In the genomic region with DNA sequence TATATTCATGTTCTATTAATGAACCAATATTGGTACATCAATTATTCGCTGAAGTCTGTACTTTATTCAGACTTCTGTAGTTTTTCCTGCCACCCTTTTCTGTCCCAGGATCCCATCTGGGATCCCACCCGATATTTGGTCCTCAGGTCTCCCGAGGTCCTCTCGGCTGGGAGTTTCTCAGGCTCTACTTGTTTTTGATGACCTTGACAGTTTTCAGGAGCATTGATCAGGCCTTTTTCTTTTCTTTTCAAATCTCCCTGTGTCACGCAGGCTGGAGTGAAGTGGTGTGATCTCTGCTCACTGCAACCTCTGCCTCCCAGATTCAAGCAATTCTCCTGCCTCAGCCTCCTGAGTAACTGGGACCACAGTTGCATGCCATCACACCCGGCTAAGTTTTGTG, we compare ENCODE assay signal across 24 cellular contexts.
"Had no signal": no experiment of that assay in that cellular context is flagged by ENCODE, and none has a peak within 500 bp of the region (broad histone marks: within the 10 kb centered on the region; RNA-seq: fewer than 3 reads in every experiment).

No MANE protein-coding gene starts in this region.

- H3K4me2 ChIP-seq: hepatocyte had no signal

- ATAC-seq: heart right ventricle; left colon; left lung; lower lobe of right lung; naive thymus-derived CD8-positive, alpha-beta T cell; right cardiac atrium; stimulated activated effector memory CD8-positive, alpha-beta T cell treated with anti-CD3 and anti-CD28 coated beads, Interleukin-12 subunit alpha, Interleukin-12 subunit beta, amount 100 ng/mL, for 72 hours; stimulated activated naive CD8-positive, alpha-beta T cell treated with anti-CD3 and anti-CD28 coated beads, Interleukin-15, amount 100 ng/mL, for 72 hours had no signal

- FAIRE-seq: keratinocyte, small intestine had no signal

- H3K4me1 ChIP-seq: heart right ventricle, left lung, lower lobe of right lung, prostate gland, sigmoid colon, tibial nerve, uterus had no signal

- H2AFZ ChIP-seq: hepatocyte had no signal

- H3K27me3 ChIP-seq: heart right ventricle, hepatocyte, left lung, ovary, sigmoid colon, spleen, tibial nerve, uterus had no signal

- H3K27me3 Mint-ChIP-seq: naive thymus-derived CD8-positive, alpha-beta T cell; stimulated activated naive CD8-positive, alpha-beta T cell treated with anti-CD3 and anti-CD28 coated beads, Interleukin-15, amount 100 ng/mL, for 72 hours; type B pancreatic cell had no signal

- DNase-seq: heart right ventricle; left colon; lower lobe of right lung; mammary epithelial cell; mesenchymal stem cell; naive thymus-derived CD8-positive, alpha-beta T cell; ovary; retina; right cardiac atrium; sigmoid colon; small intestine; spleen; stimulated activated CD4-positive, alpha-beta T cell treated with anti-CD3 and anti-CD28 coated beads, Interleukin-4, amount 100 ng/mL, for 24 hours; stimulated activated naive CD4-positive, alpha-beta T cell treated with Interleukin-2 at 50 U/mL for 16 hours; stimulated activated naive CD8-positive, alpha-beta T cell treated with anti-CD3 and anti-CD28 coated beads, Interleukin-15, amount 100 ng/mL, for 72 hours; substantia nigra; uterus had no signal

- H3K9me3 ChIP-seq: heart right ventricle, left lung, lower lobe of right lung, ovary, prostate gland, sigmoid colon, spleen, tibial nerve, uterus had no signal

- H3K27ac ChIP-seq: heart right ventricle, hepatocyte, left lung, lower lobe of right lung, ovary, prostate gland, sigmoid colon, spleen, tibial nerve, uterus had no signal

- H3K4me3 Mint-ChIP-seq: naive thymus-derived CD8-positive, alpha-beta T cell; stimulated activated effector memory CD8-positive, alpha-beta T cell treated with anti-CD3 and anti-CD28 coated beads, Interleukin-12 subunit alpha, Interleukin-12 subunit beta, amount 100 ng/mL, for 72 hours; stimulated activated naive CD8-positive, alpha-beta T cell treated with anti-CD3 and anti-CD28 coated beads, Interleukin-15, amount 100 ng/mL, for 72 hours; type B pancreatic cell had no signal

- H3K9me3 Mint-ChIP-seq: naive thymus-derived CD8-positive, alpha-beta T cell; stimulated activated effector memory CD8-positive, alpha-beta T cell treated with anti-CD3 and anti-CD28 coated beads, Interleukin-12 subunit alpha, Interleukin-12 subunit beta, amount 100 ng/mL, for 72 hours; stimulated activated naive CD8-positive, alpha-beta T cell treated with anti-CD3 and anti-CD28 coated beads, Interleukin-15, amount 100 ng/mL, for 72 hours; type B pancreatic cell had no signal

- H3K27ac Mint-ChIP-seq: stimulated activated naive CD8-positive, alpha-beta T cell treated with anti-CD3 and anti-CD28 coated beads, Interleukin-15, amount 100 ng/mL, for 72 hours; type B pancreatic cell had no signal

- H3K36me3 Mint-ChIP-seq: type B pancreatic cell had no signal

- H3K36me3 ChIP-seq: heart right ventricle, left lung, lower lobe of right lung, ovary, prostate gland, sigmoid colon, tibial nerve, uterus had no signal

- H3K4me3 ChIP-seq: heart right ventricle, hepatocyte, left lung, lower lobe of right lung, ovary, prostate gland, sigmoid colon, spleen, tibial nerve, uterus had no signal
